Comparison of ENCODE assay signal across 9 cellular contexts in genomic region chr1:154968731-154969130, GRCh38. TPM values are rescaled to one million over a fixed set of nuclear protein-coding genes. Genes with fewer than 3 reads are reported as not detected.
DNase-seq lines count a peak whose midpoint lies in the region; ATAC-seq and TF ChIP-seq lines count a peak whose summit lies in the region.
"Had no signal": no experiment of that assay in that cellular context is flagged by ENCODE, and none has a peak within 500 bp of the region (broad histone marks: within the 10 kb centered on the region; RNA-seq: fewer than 3 reads in every experiment).

No MANE protein-coding gene starts in this region.

- no peak for TF ChIP-seq CTCF in HEK293 (tag by site-specific recombination; IDR thresholded peaks at IDR 0.05)
- no peak for TF ChIP-seq CTCF in VCaP (conservative IDR thresholded peaks at IDR 0.05)
- TF ChIP-seq CTCF in foreskin fibroblast (IDR thresholded peaks at IDR 0.05; ENCODE audit: low read depth, low read length), result no peak

- ATAC-seq in HG03139 (IDR thresholded peaks at IDR 0.05; ENCODE audit: unreplicated experiment) (no peak), GM18867 (IDR thresholded peaks at IDR 0.05; ENCODE audit: unreplicated experiment) (no peak)

- CTCF ChIA-PET in HEK293 (lab: Yijun Ruan, JAX), result interaction anchor here (0.6 to 1.7 kb wide), 2 partner anchors 31 to 396 kb away, joined by 4 to 5 read pairs; no protein-coding TSS in a partner anchor

- no peak for DNase-seq in foreskin fibroblast
- DNase-seq in DMS 273 treated with DMSO at 0.1 percent for 48 hours (lab: John Stamatoyannopoulos, UW), result no peak
- DNase-seq in SKM-1 (lab: John Stamatoyannopoulos, UW; ENCODE audit: unreplicated experiment), result no peak
- DNase-seq: activated CD4-positive, alpha-beta T cell treated with anti-CD3 and anti-CD28 coated beads, Interleukin-2, amount 50 U/mL, for 48 hours had no signal

- no peak overlapping the region for H3K27ac ChIP-seq in HEK293 (ENCODE audit: extremely low read depth, low read depth, low read length)
- peak overlapping the region; percentile 20; the same call in 1 of the 2 replicates for H3K27ac ChIP-seq in VCaP
- H3K27ac ChIP-seq in skeletal muscle tissue (ENCODE audit: low read depth, low read length), result peak overlapping the region; percentile 99

- H3K4me1 ChIP-seq in HEK293 (ENCODE audit: control insufficient read depth, insufficient read depth, low read length) (peaks cover 12% of the 10 kb centered on the region), skeletal muscle tissue (ENCODE audit: control insufficient read depth in 3 of 3, insufficient read depth in 3 of 3, low read length in 3 of 3) (peaks cover 52 to 63% (median 53%) of the 10 kb centered on the region in 3 donors)

- peak overlapping the region; percentile 34 to 83 (median 77) for H3K9ac ChIP-seq in skeletal muscle tissue (ENCODE audit: low read depth in 1 of 3, low read length in 3 of 3)

- H3K9me3 ChIP-seq in HEK293 (ENCODE audit: control insufficient read depth, insufficient read depth, low read depth, low read length) (no peaks in the 10 kb centered on the region), skeletal muscle tissue (ENCODE audit: control insufficient read depth in 3 of 3, low read length in 3 of 3) (no peaks in the 10 kb centered on the region)

- POLR2A ChIA-PET in HEK293 (lab: Yijun Ruan, JAX), result no interaction called here

- H3K36me3 ChIP-seq in HEK293 (ENCODE audit: control insufficient read depth in 2 of 2, insufficient read depth in 1 of 2, low read length in 2 of 2), result peaks cover 0 to 58% of the 10 kb centered on the region in 2 experiments; a peak in 1 of 3 replicates
- peaks cover 27 to 50% (median 47%) of the 10 kb centered on the region in 3 donors for H3K36me3 ChIP-seq in skeletal muscle tissue (ENCODE audit: control insufficient read depth in 3 of 3, insufficient read depth in 3 of 3, low read length in 3 of 3)

- no peak overlapping the region for H3K4me3 ChIP-seq in HEK293 (ENCODE audit: low read depth, low read length)
- H3K4me3 ChIP-seq in foreskin fibroblast (ENCODE audit: low read depth in 1 of 2, low read length in 2 of 2), result peak overlapping the region; percentile 63 to 82
- H3K4me3 ChIP-seq in skeletal muscle tissue (ENCODE audit: low read length in 3 of 3), result peak overlapping the region in 1 of 3 donors; percentile 67

- H3K27me3 ChIP-seq in skeletal muscle tissue (ENCODE audit: control insufficient read depth in 3 of 3, insufficient read depth in 3 of 3, low read length in 3 of 3), result no peaks in the 10 kb centered on the region

TF ChIP-seq in HEK293, 187 proteins besides CTCF, POLR2A, EP300 and RAD21:
- TF ChIP-seq PATZ1 (tag by site-specific recombination; IDR thresholded peaks at IDR 0.05), result no peak
- TF ChIP-seq ZFHX2 (tag by site-specific recombination; conservative IDR thresholded peaks at IDR 0.05), result peak; percentile 63
TF ChIP-seq in HEK293: peak in this region for 1.

RNA-seq across cellular contexts. Expression of gene SHC1, which starts 1.8 kb away (rescaled TPM):
- total RNA-seq in skeletal muscle tissue, result 36.0 TPM

RNA-seq across cellular contexts. Expression of gene CKS1B, which starts 5.8 kb away (rescaled TPM):
- 31.8 TPM for total RNA-seq in skeletal muscle tissue

RNA-seq across cellular contexts. Expression of gene PYGO2, which starts 7.1 kb away (rescaled TPM):
- 16.2 TPM for total RNA-seq in skeletal muscle tissue

RNA-seq across cellular contexts. Expression of gene PBXIP1, which starts 12.8 kb away (rescaled TPM):
- 190 TPM for total RNA-seq in skeletal muscle tissue

RNA-seq across cellular contexts. Expression of gene FLAD1, which starts 14.4 kb away (rescaled TPM):
- total RNA-seq in skeletal muscle tissue, result 16.2 TPM
